In genomic region chr1:36553591-36554417, GRCh38 we compare ENCODE assay signal across 8 cellular contexts.
A peak's percentile ranks its signal among the peaks of the same experiment; 100 is the strongest.
DNase-seq lines count a peak whose midpoint lies in the region; ATAC-seq and TF ChIP-seq lines count a peak whose summit lies in the region.

No MANE protein-coding gene starts in this region.

- no peaks in the 10 kb centered on the region for H3K27me3 ChIP-seq in Peyer's patch
- H3K27me3 ChIP-seq in osteoblast (ENCODE audit: insufficient read depth, low read length): peaks cover 19% of the 10 kb centered on the region
- no peaks in the 10 kb centered on the region for H3K27me3 ChIP-seq in thoracic aorta (replicated peaks; ENCODE audit: insufficient read depth)

- no peaks in the 10 kb centered on the region for H3K79me2 ChIP-seq in osteoblast (ENCODE audit: insufficient read depth, low read length)

- peaks cover 42% of the 10 kb centered on the region for H3K27me3 Mint-ChIP-seq in activated T-cell treated with anti-CD3 and anti-CD28 coated beads, Interleukin-2, amount 50 U/mL, for 72 hours (ENCODE audit: low read depth)

- DNase-seq in DMS 273 treated with DMSO at 0.1 percent for 48 hours (lab: John Stamatoyannopoulos, UW) (peak; percentile 26), Peyer's patch (peak; percentile 54 to 69 (median 56)), fibroblast of villous mesenchyme (ENCODE audit: low read depth) (peak; percentile 40), osteoblast (ENCODE audit: insufficient read length, low spot score, missing footprints) (no peak), thoracic aorta (ENCODE audit: low spot score) (no peak)
- DNase-seq in activated T-cell treated with anti-CD3 and anti-CD28 coated beads, Interleukin-2, amount 50 U/mL, for 72 hours: peak; percentile 74 to 79

- peak; percentile 82 for TF ChIP-seq CTCF in LNCAP (IDR thresholded peaks at IDR 0.05)
- TF ChIP-seq CTCF in Peyer's patch (IDR thresholded peaks at IDR 0.05): peak in 5 of 6 experiments; percentile 20 to 60 (median 33)
- peak; percentile 78 for TF ChIP-seq CTCF in fibroblast of villous mesenchyme (IDR thresholded peaks at IDR 0.05; ENCODE audit: insufficient read depth, low read depth, low read length)
- peak; percentile 71 for TF ChIP-seq CTCF in osteoblast (IDR thresholded peaks at IDR 0.05; ENCODE audit: extremely low read depth, low read depth, low read length)
- TF ChIP-seq CTCF in thoracic aorta (IDR thresholded peaks at IDR 0.05): peak; percentile 33

- H3K36me3 Mint-ChIP-seq in activated T-cell treated with anti-CD3 and anti-CD28 coated beads, Interleukin-2, amount 50 U/mL, for 72 hours (ENCODE audit: insufficient read depth in 2 of 2): no peaks in the 10 kb centered on the region

- H3K4me3 Mint-ChIP-seq in activated T-cell treated with anti-CD3 and anti-CD28 coated beads, Interleukin-2, amount 50 U/mL, for 72 hours: no peak overlapping the region

- no peak overlapping the region for H2AFZ ChIP-seq in osteoblast (ENCODE audit: low read length)

- H3K27ac Mint-ChIP-seq in activated T-cell treated with anti-CD3 and anti-CD28 coated beads, Interleukin-2, amount 50 U/mL, for 72 hours: no peak overlapping the region

- H3K4me3 ChIP-seq in Peyer's patch (no peak overlapping the region), fibroblast of villous mesenchyme (ENCODE audit: low read depth, low read length) (no peak overlapping the region), osteoblast (ENCODE audit: insufficient read depth, low read length) (no peak overlapping the region), thoracic aorta (no peak overlapping the region)

- no peak for TF ChIP-seq POLR2A in Peyer's patch (IDR thresholded peaks at IDR 0.05)

- H3K4me1 ChIP-seq in Peyer's patch (no peaks in the 10 kb centered on the region), osteoblast (ENCODE audit: insufficient read depth, low read length) (no peaks in the 10 kb centered on the region), thoracic aorta (ENCODE audit: control insufficient read depth in 1 of 2, low read depth in 2 of 2) (no peaks in the 10 kb centered on the region)

- ATAC-seq in activated T-cell treated with anti-CD3 and anti-CD28 coated beads, Interleukin-2, amount 50 U/mL, for 72 hours (replicated peaks in 1 of 2): peak; percentile 86 to 87
- ATAC-seq in thoracic aorta (ENCODE audit: insufficient number of reproducible peaks, low FRiP score, low read depth) (no peak), HG02759 (IDR thresholded peaks at IDR 0.05; ENCODE audit: unreplicated experiment) (no peak)

- H3K27ac ChIP-seq in Peyer's patch (no peak overlapping the region), osteoblast (ENCODE audit: low read depth, low read length) (no peak overlapping the region), thoracic aorta (no peak overlapping the region)

- no peaks in the 10 kb centered on the region for H3K9me3 ChIP-seq in Peyer's patch
- H3K9me3 ChIP-seq in osteoblast (ENCODE audit: low read depth, low read length): no peaks in the 10 kb centered on the region
- H3K9me3 ChIP-seq in thoracic aorta: no peaks in the 10 kb centered on the region

- H3K4me2 ChIP-seq in osteoblast (ENCODE audit: insufficient read depth, low read length): no peak overlapping the region

- H3K36me3 ChIP-seq in Peyer's patch: no peaks in the 10 kb centered on the region
- no peaks in the 10 kb centered on the region for H3K36me3 ChIP-seq in osteoblast (ENCODE audit: insufficient read depth, low read length)
- no peaks in the 10 kb centered on the region for H3K36me3 ChIP-seq in thoracic aorta

- H4K20me1 ChIP-seq in osteoblast (ENCODE audit: insufficient read depth, low read length): no peaks in the 10 kb centered on the region

- H3K4me1 Mint-ChIP-seq in activated T-cell treated with anti-CD3 and anti-CD28 coated beads, Interleukin-2, amount 50 U/mL, for 72 hours (ENCODE audit: low read depth): no peaks in the 10 kb centered on the region

- no peaks in the 10 kb centered on the region for H3K9me3 Mint-ChIP-seq in activated T-cell treated with anti-CD3 and anti-CD28 coated beads, Interleukin-2, amount 50 U/mL, for 72 hours

Comparison
In these comparisons a context has a peak if more than half of its experiments do, and no peak if none do; other contexts are left out.
1. DNase-seq: peak in DMS 273 treated with DMSO at 0.1 percent for 48 hours (single experiment), Peyer's patch (3 of 3), activated T-cell treated with anti-CD3 and anti-CD28 coated beads, Interleukin-2, amount 50 U/mL, for 72 hours (2 of 2) and fibroblast of villous mesenchyme (single experiment); none in osteoblast (single experiment) and thoracic aorta (single experiment).
2. ATAC-seq: peak in activated T-cell treated with anti-CD3 and anti-CD28 coated beads, Interleukin-2, amount 50 U/mL, for 72 hours (2 of 2); none in thoracic aorta (single experiment) and HG02759 (single experiment).
3. Peak in every context shown above with its lines, with median percentiles within 50 percentile points of each other: CTCF ChIP-seq.